Comparison of ENCODE assay signal across 8 cellular contexts in the genomic region with DNA sequence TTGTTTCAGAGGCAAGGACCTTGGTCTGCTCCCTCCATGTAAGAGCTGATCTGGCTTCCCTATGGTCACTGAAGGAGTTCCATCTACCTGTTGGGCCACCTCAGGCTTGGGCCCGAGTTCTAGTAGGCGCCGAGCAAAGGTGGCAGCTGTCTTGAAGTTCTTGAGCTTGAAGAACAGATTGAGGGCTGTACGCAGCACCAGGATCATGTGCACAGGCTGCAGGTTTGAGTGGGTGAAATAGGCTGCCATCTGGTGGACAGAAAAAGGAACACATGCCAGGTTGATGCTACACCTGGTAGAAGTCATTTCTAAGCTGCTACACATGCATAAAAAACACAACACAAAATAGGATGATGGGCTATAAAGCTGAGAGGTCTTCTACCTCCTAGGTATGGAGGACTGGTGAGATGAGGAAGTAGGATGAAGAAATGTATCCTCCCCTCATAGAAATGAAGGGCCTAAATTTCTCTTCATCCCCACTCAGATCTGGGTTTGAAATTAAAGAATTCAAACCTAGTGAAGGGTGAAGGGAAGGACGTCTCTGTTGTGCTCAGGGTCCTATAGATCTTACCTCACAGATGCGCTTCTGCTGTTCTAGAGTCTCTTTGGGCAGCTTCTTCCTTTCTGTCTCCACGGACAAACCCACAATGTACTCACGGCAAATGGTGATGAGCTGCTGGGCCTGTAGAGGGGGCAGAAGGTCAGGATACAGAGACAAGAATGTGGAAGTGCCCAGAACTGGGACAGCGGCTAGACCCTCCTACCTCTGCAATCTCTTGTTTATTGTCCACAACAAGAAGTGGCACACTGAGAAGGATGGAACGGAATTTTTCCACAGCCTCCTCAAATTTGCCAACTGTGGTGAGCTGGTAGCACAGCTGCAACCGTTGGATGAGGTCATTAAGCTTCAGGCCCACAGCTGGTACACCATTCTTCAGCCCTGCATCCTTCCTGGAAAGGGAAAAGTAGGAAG. TPM values are rescaled to one million over a fixed set of nuclear protein-coding genes. Genes with fewer than 3 reads are reported as not detected.
DNase-seq lines count a peak whose midpoint lies in the region; ATAC-seq and TF ChIP-seq lines count a peak whose summit lies in the region.

No MANE protein-coding gene starts in this region.

- no TSS peak for BruUV-seq in MCF 10A (replicated peaks; lab: Mats Ljungman, UMichigan)

- H3K27ac ChIP-seq in VCaP: no peak overlapping the region

- TF ChIP-seq CTCF in VCaP (conservative IDR thresholded peaks at IDR 0.05) (peak; percentile 90), MCF 10A (IDR thresholded peaks at IDR 0.05; ENCODE audit: unreplicated experiment) (peak; percentile 89)

- POLR2A ChIA-PET in MCF 10A (lab: Yijun Ruan, JAX): interaction anchor here (0.6 to 5.2 kb wide), 19 partner anchors 10 to 194 kb away, joined by 3 to 51 read pairs (median 4); partner anchors contain the start of genes CASQ1, COPA, DCAF8 and IGSF8

- no peaks in the 10 kb centered on the region for H3K27me3 Mint-ChIP-seq in MCF 10A (ENCODE audit: insufficient read depth, unreplicated experiment)

- DNase-seq in ELR (ENCODE audit: low read depth): peak; percentile 70
- peak; percentile 47 for DNase-seq in NCI-H2171 (lab: John Stamatoyannopoulos, UW)
- DNase-seq in MCF 10A (ENCODE audit: unreplicated experiment): peak; percentile 79
- DNase-seq in inferior parietal cortex (ENCODE audit: extremely low spot score): peak; percentile 76
- peak; percentile 16 to 25 for DNase-seq in stimulated activated CD4-positive, alpha-beta T cell treated with anti-CD3 and anti-CD28 coated beads, Interleukin-15, amount 100 ng/mL, for 1 hour (ENCODE audit: low read depth in 1 of 2, low spot score in 1 of 2)

- CTCF ChIA-PET in MCF 10A (lab: Yijun Ruan, JAX): interaction anchor here (0.5 to 9.5 kb wide), 98 partner anchors 10 to 1439 kb away, joined by 3 to 208 read pairs (median 5); partner anchors contain the start of genes CASQ1, CFAP45, DCAF8 and IGSF8

- intact Hi-C loops in MCF 10A (cut with micrococcal nuclease): loop anchor here (1.0 to 5.0 kb wide), 3 partner anchors 98 to 190 kb away; no protein-coding TSS in a partner anchor

- ATAC-seq in HG02798 (IDR thresholded peaks at IDR 0.05; ENCODE audit: poor library complexity, unreplicated experiment): peak; percentile 77
- no peak for ATAC-seq in GM21619 (IDR thresholded peaks at IDR 0.05; ENCODE audit: unreplicated experiment)

- no peaks in the 10 kb centered on the region for H3K9me3 Mint-ChIP-seq in MCF 10A (ENCODE audit: unreplicated experiment)

- no peak overlapping the region for H3K4me3 Mint-ChIP-seq in MCF 10A (ENCODE audit: unreplicated experiment)

- H3K36me3 Mint-ChIP-seq in MCF 10A (ENCODE audit: insufficient read depth, unreplicated experiment): peaks cover 80% of the 10 kb centered on the region

- H3K27ac Mint-ChIP-seq in MCF 10A (ENCODE audit: low read depth, unreplicated experiment): peak overlapping the region; percentile 61

- no peaks in the 10 kb centered on the region for H3K4me1 Mint-ChIP-seq in MCF 10A (ENCODE audit: insufficient read depth, unreplicated experiment)

RNA-seq across cellular contexts. Expression of gene PEX19, which starts 6.6 kb away (rescaled TPM):
- 61.2 and 73.2 TPM in 2 replicates for total RNA-seq in MCF 10A (2022)

RNA-seq across cellular contexts. Expression of gene DCAF8, which starts 29.2 kb away (rescaled TPM):
- 181 and 208 TPM in 2 replicates for total RNA-seq in MCF 10A (2022)

RNA-seq across cellular contexts. Expression of gene COPA, which starts 51.5 kb away (rescaled TPM):
- total RNA-seq in MCF 10A (2022): 273 and 353 TPM in 2 replicates

RNA-seq across cellular contexts. Expression of gene NCSTN, which starts 51.6 kb away (rescaled TPM):
- 125 and 129 TPM in 2 replicates for total RNA-seq in MCF 10A (2022)

Comparison
In these comparisons a context has a peak if more than half of its experiments do, and no peak if none do; other contexts are left out.
1. DNase-seq: peak in every context shown above with its lines; median percentile 79 in MCF 10A; 76 in inferior parietal cortex; 70 in ELR; 47 in NCI-H2171; 20 in stimulated activated CD4-positive, alpha-beta T cell treated with anti-CD3 and anti-CD28 coated beads, Interleukin-15, amount 100 ng/mL, for 1 hour.